ENCODE assay signal across 28 cellular contexts in genomic region chr3:160924776-160925175, GRCh38.
"Had no signal": no experiment of that assay in that cellular context is flagged by ENCODE, and none has a peak within 500 bp of the region (broad histone marks: within the 10 kb centered on the region; RNA-seq: fewer than 3 reads in every experiment).

No MANE protein-coding gene starts in this region.

- FAIRE-seq: colon, endometrium, endothelial cell of umbilical vein, frontal cortex had no signal

- H3K36me3 ChIP-seq: colonic mucosa, esophagus muscularis mucosa, esophagus squamous epithelium, gastrocnemius medialis, gastroesophageal sphincter, heart left ventricle, heart right ventricle had no signal

- H3K9me3 ChIP-seq: colonic mucosa, esophagus muscularis mucosa, esophagus squamous epithelium, gastrocnemius medialis, gastroesophageal sphincter, heart left ventricle, heart right ventricle had no signal

- DNase-seq: colonic mucosa; cortex of kidney; dermis blood vessel endothelial cell; dorsolateral prefrontal cortex; effector CD4-positive, alpha-beta T cell; effector CD8-positive, alpha-beta T cell; effector memory CD4-positive, alpha-beta T cell; effector memory CD8-positive, alpha-beta T cell; endodermal cell; erythroblast; esophagus squamous epithelium; foreskin fibroblast; foreskin keratinocyte; foreskin melanocyte; gastrocnemius medialis; glutamatergic neuron; head of caudate nucleus; heart left ventricle; heart right ventricle had no signal

- H3K4me1 ChIP-seq: colonic mucosa, foreskin keratinocyte had no signal

- H3K27ac ChIP-seq: colonic mucosa, coronary artery, dorsolateral prefrontal cortex, epithelial cell of prostate, esophagus muscularis mucosa, esophagus squamous epithelium, foreskin keratinocyte, gastrocnemius medialis, gastroesophageal sphincter, heart left ventricle, heart right ventricle had no signal

- H3K27me3 ChIP-seq: colonic mucosa, dorsolateral prefrontal cortex, esophagus muscularis mucosa, esophagus squamous epithelium, gastrocnemius medialis, gastroesophageal sphincter, heart left ventricle, heart right ventricle had no signal

- H3K4me3 ChIP-seq: colonic mucosa, coronary artery, dorsolateral prefrontal cortex, esophagus muscularis mucosa, esophagus squamous epithelium, gastrocnemius medialis, gastroesophageal sphincter, heart left ventricle, heart right ventricle had no signal

- ATAC-seq: effector memory CD8-positive, alpha-beta T cell; esophagus mucosa; foreskin keratinocyte; gastrocnemius medialis; gastroesophageal sphincter; heart left ventricle had no signal
